Comparison of ENCODE assay signal across 25 cellular contexts in genomic region chr3:127784283-127784682, GRCh38. TPM values are rescaled to one million over a fixed set of nuclear protein-coding genes. Genes with fewer than 3 reads are reported as not detected.
DNase-seq lines count a peak whose midpoint lies in the region; ATAC-seq lines count a peak whose summit lies in the region.
"Had no signal": no experiment of that assay in that cellular context is flagged by ENCODE, and none has a peak within 500 bp of the region (broad histone marks: within the 10 kb centered on the region; RNA-seq: fewer than 3 reads in every experiment).

No MANE protein-coding gene starts in this region.

- H3K27ac ChIP-seq in muscle layer of duodenum (ENCODE audit: low read length): peak overlapping the region; percentile 80
- no peak overlapping the region for H3K27ac ChIP-seq in aorta (ENCODE audit: low read depth in 1 of 2, low read length in 2 of 2)
- H3K27ac ChIP-seq: GM23248, neural progenitor cell, SJSA1 had no signal

- H3K4me3 ChIP-seq in muscle layer of duodenum (ENCODE audit: low read depth in 1 of 2, low read length in 2 of 2): no peak overlapping the region
- no peak overlapping the region for H3K4me3 ChIP-seq in aorta (ENCODE audit: low read length in 2 of 2)
- H3K4me3 ChIP-seq: A549, GM23248, neural progenitor cell, SJSA1 had no signal

- H3K27me3 ChIP-seq in muscle layer of duodenum (ENCODE audit: low read depth, low read length): no peaks in the 10 kb centered on the region
- H3K27me3 ChIP-seq in aorta (ENCODE audit: control insufficient read depth in 1 of 2, insufficient read depth in 2 of 2, low read length in 1 of 2): no peaks in the 10 kb centered on the region
- H3K27me3 ChIP-seq: neural progenitor cell, SJSA1 had no signal

- H3K4me1 ChIP-seq in muscle layer of duodenum (ENCODE audit: control insufficient read depth in 1 of 2, insufficient read depth in 2 of 2, low read length in 2 of 2) (peaks cover 40 to 73% of the 10 kb centered on the region in 2 donors), aorta (ENCODE audit: control insufficient read depth in 1 of 2, insufficient read depth in 2 of 2, low read length in 2 of 2) (peaks cover 0 to 3% of the 10 kb centered on the region in 2 donors)

- H3K4me1 Mint-ChIP-seq in activated T-cell treated with anti-CD3 and anti-CD28 coated beads, Interleukin-2, amount 50 U/mL, for 72 hours (ENCODE audit: low read depth): peaks cover 6% of the 10 kb centered on the region
- H3K4me1 Mint-ChIP-seq: CD4-positive, alpha-beta memory T cell had no signal

- H3K9me3 ChIP-seq in muscle layer of duodenum (ENCODE audit: control insufficient read depth in 1 of 2, low read length in 2 of 2) (no peaks in the 10 kb centered on the region), aorta (ENCODE audit: control insufficient read depth, low read length) (no peaks in the 10 kb centered on the region)
- H3K9me3 ChIP-seq: A549, SJSA1 had no signal

- no peaks in the 10 kb centered on the region for H3K9me3 Mint-ChIP-seq in activated T-cell treated with anti-CD3 and anti-CD28 coated beads, Interleukin-2, amount 50 U/mL, for 72 hours
- H3K9me3 Mint-ChIP-seq: CD4-positive, alpha-beta memory T cell; dendritic cell treated with granulocyte-macrophage colony-stimulating factor and Interleukin-4, amounts not matched to agents 40 ng/mL and 50 ng/mL, for 4 days; neural progenitor cell had no signal

- 92 to 95% methylated on average over 7 of the region's 7 CpGs for WGBS in aorta, 2 donors

- H3K27ac Mint-ChIP-seq in activated T-cell treated with anti-CD3 and anti-CD28 coated beads, Interleukin-2, amount 50 U/mL, for 72 hours: no peak overlapping the region
- H3K27ac Mint-ChIP-seq: activated CD4-positive, alpha-beta T cell treated with anti-CD3 and anti-CD28 coated beads for 36 hours; CD4-positive, alpha-beta memory T cell; dendritic cell treated with granulocyte-macrophage colony-stimulating factor and Interleukin-4, amounts not matched to agents 40 ng/mL and 50 ng/mL, for 4 days had no signal

- no peaks in the 10 kb centered on the region for H3K36me3 ChIP-seq in muscle layer of duodenum (ENCODE audit: control insufficient read depth in 1 of 2, insufficient read depth in 2 of 2, low read length in 2 of 2)
- no peaks in the 10 kb centered on the region for H3K36me3 ChIP-seq in aorta (ENCODE audit: control insufficient read depth in 1 of 2, insufficient read depth in 2 of 2, low read length in 1 of 2)
- H3K36me3 ChIP-seq: neural progenitor cell had no signal

- no peaks in the 10 kb centered on the region for H3K36me3 Mint-ChIP-seq in activated T-cell treated with anti-CD3 and anti-CD28 coated beads, Interleukin-2, amount 50 U/mL, for 72 hours (ENCODE audit: insufficient read depth in 2 of 2)
- H3K36me3 Mint-ChIP-seq: CD4-positive, alpha-beta memory T cell; neural progenitor cell; type B pancreatic cell had no signal

- H3K4me3 Mint-ChIP-seq in activated T-cell treated with anti-CD3 and anti-CD28 coated beads, Interleukin-2, amount 50 U/mL, for 72 hours: no peak overlapping the region
- H3K4me3 Mint-ChIP-seq: activated CD4-positive, alpha-beta T cell treated with anti-CD3 and anti-CD28 coated beads for 36 hours; CD4-positive, alpha-beta memory T cell; dendritic cell treated with granulocyte-macrophage colony-stimulating factor and Interleukin-4, amounts not matched to agents 40 ng/mL and 50 ng/mL, for 4 days; neural progenitor cell; type B pancreatic cell had no signal

- ATAC-seq in Right ventricle myocardium inferior: no peak
- no peak for ATAC-seq in aorta (ENCODE audit: low FRiP score)
- no peak for ATAC-seq in activated T-cell treated with anti-CD3 and anti-CD28 coated beads, Interleukin-2, amount 50 U/mL, for 72 hours (replicated peaks in 1 of 2)
- ATAC-seq in HG02840 (IDR thresholded peaks at IDR 0.05; ENCODE audit: low FRiP score, unreplicated experiment): no peak
- ATAC-seq: A549; activated CD4-positive, alpha-beta T cell treated with anti-CD3 and anti-CD28 coated beads for 36 hours; esophagus mucosa had no signal

- intact Hi-C loops in Right ventricle myocardium inferior (cut with DNase I) (no loop called here), cardiac septum (cut with DNase I) (no loop called here), aorta (cut with DNase I) (loop anchor here (5.0 kb wide), 2 partner anchors 33 to 47 kb away; no protein-coding TSS in a partner anchor)

- H3K27me3 Mint-ChIP-seq in activated T-cell treated with anti-CD3 and anti-CD28 coated beads, Interleukin-2, amount 50 U/mL, for 72 hours (ENCODE audit: low read depth): no peaks in the 10 kb centered on the region

- peak; percentile 9 for DNase-seq in Right ventricle myocardium inferior (ENCODE audit: missing footprints)
- DNase-seq in cardiac septum (ENCODE audit: low spot score): no peak
- DNase-seq in NCI-H2107 (lab: John Stamatoyannopoulos, UW): peak; percentile 85
- DNase-seq in aorta: peak; percentile 12 to 69
- DNase-seq in activated T-cell treated with anti-CD3 and anti-CD28 coated beads, Interleukin-2, amount 50 U/mL, for 72 hours: no peak
- no peak for DNase-seq in HCEC 1CT
- DNase-seq: activated CD4-positive, alpha-beta T cell treated with anti-CD3 and anti-CD28 coated beads for 36 hours; activated CD8-positive, alpha-beta memory T cell treated with anti-CD3 and anti-CD28 coated beads, Interleukin-2, amount 50 U/mL, for 48 hours; activated naive CD4-positive, alpha-beta T cell treated with Interleukin-2 at 50 U/mL for 16 hours; CD4-positive, alpha-beta memory T cell; DND-41; GM23248; Kasumi-1; mesenchymal stem cell; NCI-H1930; OCI-M1; stimulated activated CD4-positive, alpha-beta T cell treated with anti-CD3 and anti-CD28 coated beads, Interleukin-4, amount 100 ng/mL, for 24 hours had no signal

RNA-seq across cellular contexts. Expression of gene MGLL, which starts 38.0 kb away (rescaled TPM):
- total RNA-seq in Right ventricle myocardium inferior: 74.1 TPM
- 45.7 TPM for total RNA-seq in cardiac septum
- 10 to 100 TPM; 72.6 to 85.3 TPM for total RNA-seq in aorta
- 10 to 100 TPM; 18.3 to 28.7 TPM for polyA plus RNA-seq in aorta
- total RNA-seq in activated T-cell treated with anti-CD3 and anti-CD28 coated beads, Interleukin-2, amount 50 U/mL, for 72 hours: 1 to 10 TPM; 1.7 to 2.3 TPM

Comparison
In these comparisons a context has a peak if more than half of its experiments do, and no peak if none do; other contexts are left out.
1. DNase-seq: peak in Right ventricle myocardium inferior (single experiment), NCI-H2107 (single experiment) and aorta (2 of 2); none in cardiac septum (single experiment), activated T-cell treated with anti-CD3 and anti-CD28 coated beads, Interleukin-2, amount 50 U/mL, for 72 hours (0 of 2) and HCEC 1CT (single experiment).
2. RNA of gene MGLL, which starts 38.0 kb away (total RNA-seq): 72.6 to 85.3 TPM in aorta, 74.1 TPM in Right ventricle myocardium inferior (single experiment) and 45.7 TPM in cardiac septum (single experiment); 1.7 to 2.3 TPM in activated T-cell treated with anti-CD3 and anti-CD28 coated beads, Interleukin-2, amount 50 U/mL, for 72 hours; every median in the first group is over 10 times any median in the second.
3. intact Hi-C loops: an anchor here in aorta (5.0 kb wide); none called in Right ventricle myocardium inferior and cardiac septum.